In the genomic region with DNA sequence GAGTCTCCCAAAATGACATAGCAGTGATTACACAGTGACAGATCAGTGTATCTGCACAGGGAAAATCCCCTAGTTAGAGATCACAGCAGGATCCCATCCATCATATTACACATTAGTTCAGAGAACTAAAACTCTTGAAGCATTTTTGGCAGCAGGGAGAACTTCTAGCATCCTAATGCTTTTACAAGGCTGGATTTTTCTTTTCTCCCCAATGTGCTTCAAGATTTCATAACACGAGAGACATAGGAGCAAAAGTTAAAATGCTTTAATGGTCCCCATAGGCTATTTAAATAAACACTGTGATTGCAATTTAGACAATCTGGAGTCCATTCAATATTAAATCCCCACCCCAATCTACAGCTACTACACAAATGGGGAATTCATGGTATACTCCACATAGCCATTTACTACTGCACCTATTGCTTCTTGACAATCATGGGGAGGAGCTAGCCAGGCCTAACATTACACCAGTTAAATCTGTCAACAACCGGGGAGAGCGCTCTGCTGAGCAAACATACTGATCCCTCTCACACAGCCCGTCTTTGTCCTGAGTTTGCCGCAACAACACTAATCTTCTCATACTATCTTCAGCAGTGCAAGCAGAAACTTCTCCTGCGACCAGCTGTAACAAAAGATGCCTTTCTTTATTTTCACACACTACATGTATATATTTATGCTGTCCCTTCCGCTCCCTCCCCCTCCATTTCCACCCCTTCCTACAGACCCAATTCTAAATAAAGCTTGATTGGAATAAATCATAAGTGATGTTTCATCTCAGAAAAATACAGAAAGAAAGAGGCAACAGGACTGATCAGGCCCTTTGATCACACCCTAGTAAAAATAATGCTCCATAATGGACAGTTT, we compare ENCODE assay signal across 11 cellular contexts.
DNase-seq lines count a peak whose midpoint lies in the region; ATAC-seq and TF ChIP-seq lines count a peak whose summit lies in the region.
"Had no signal": no experiment of that assay in that cellular context is flagged by ENCODE, and none has a peak within 500 bp of the region (broad histone marks: within the 10 kb centered on the region; RNA-seq: fewer than 3 reads in every experiment).

No MANE protein-coding gene starts in this region.

- peaks cover 9% of the 10 kb centered on the region for H3K4me1 ChIP-seq in HAP-1

- H3K9me3 Mint-ChIP-seq in nephron = no peaks in the 10 kb centered on the region
- H3K9me3 Mint-ChIP-seq: stimulated activated naive CD8-positive, alpha-beta T cell treated with anti-CD3 and anti-CD28 coated beads, Interleukin-15, amount 100 ng/mL, for 72 hours had no signal

- peak overlapping the region; percentile 1 to 23 (median 18) for H3K4me3 Mint-ChIP-seq in nephron
- H3K4me3 Mint-ChIP-seq: stimulated activated naive CD8-positive, alpha-beta T cell treated with anti-CD3 and anti-CD28 coated beads, Interleukin-15, amount 100 ng/mL, for 72 hours had no signal

- H3K36me3 ChIP-seq in HAP-1 (replicated peaks) = no peaks in the 10 kb centered on the region

- DNase-seq in HAP-1 (ENCODE audit: low spot score in 2 of 2) (peak; percentile 83 to 92), NCI-H2227 (lab: John Stamatoyannopoulos, UW; ENCODE audit: unreplicated experiment) (peak; percentile 22), ecto neural progenitor cell (ENCODE audit: low spot score) (peak; percentile 71), foreskin fibroblast (no peak), AG08396 (ENCODE audit: low spot score) (no peak)
- DNase-seq: caudate nucleus; DMS79; stimulated activated naive CD8-positive, alpha-beta T cell treated with anti-CD3 and anti-CD28 coated beads, Interleukin-15, amount 100 ng/mL, for 72 hours had no signal

- no peaks in the 10 kb centered on the region for H3K27me3 ChIP-seq in HAP-1 (ENCODE audit: low read depth)

- no peaks in the 10 kb centered on the region for H3K27me3 Mint-ChIP-seq in nephron (ENCODE audit: low read depth)
- H3K27me3 Mint-ChIP-seq: stimulated activated naive CD8-positive, alpha-beta T cell treated with anti-CD3 and anti-CD28 coated beads, Interleukin-15, amount 100 ng/mL, for 72 hours had no signal

- no peaks in the 10 kb centered on the region for H3K36me3 Mint-ChIP-seq in nephron (ENCODE audit: low read depth)

- in situ Hi-C loops in HAP-1 (cut with MboI; ENCODE audit: low sequenced_read_pairs) = no loop called here

- ATAC-seq in GM18505 (IDR thresholded peaks at IDR 0.05; ENCODE audit: unreplicated experiment) = no peak
- no peak for ATAC-seq in GM18861 (IDR thresholded peaks at IDR 0.05; ENCODE audit: unreplicated experiment)
- ATAC-seq: stimulated activated naive CD8-positive, alpha-beta T cell treated with anti-CD3 and anti-CD28 coated beads, Interleukin-15, amount 100 ng/mL, for 72 hours had no signal

- H3K4me3 ChIP-seq in HAP-1 (no peak overlapping the region), foreskin fibroblast (ENCODE audit: low read depth in 1 of 2, low read length in 2 of 2) (no peak overlapping the region)

- no peak for TF ChIP-seq CTCF in nephron (IDR thresholded peaks at IDR 0.05; ENCODE audit: unreplicated experiment in 3 of 3)
- TF ChIP-seq CTCF in foreskin fibroblast (IDR thresholded peaks at IDR 0.05; ENCODE audit: low read depth, low read length) = no peak

- H3K27ac Mint-ChIP-seq in nephron = peak overlapping the region; percentile 9 to 82 (median 47)
- H3K27ac Mint-ChIP-seq: stimulated activated naive CD8-positive, alpha-beta T cell treated with anti-CD3 and anti-CD28 coated beads, Interleukin-15, amount 100 ng/mL, for 72 hours had no signal

- TF ChIP-seq POLR2A in GM18505 (IDR thresholded peaks at IDR 0.05; ENCODE audit: borderline replicate concordance, extremely low read depth, insufficient read depth, insufficient read length) = no peak

- no peaks in the 10 kb centered on the region for H3K9me3 ChIP-seq in HAP-1

- H3K4me1 Mint-ChIP-seq in nephron = peaks cover 31% of the 10 kb centered on the region
- H3K4me1 Mint-ChIP-seq: stimulated activated naive CD8-positive, alpha-beta T cell treated with anti-CD3 and anti-CD28 coated beads, Interleukin-15, amount 100 ng/mL, for 72 hours had no signal

Comparison
In these comparisons a context has a peak if more than half of its experiments do, and no peak if none do; other contexts are left out.
1. DNase-seq: peak in HAP-1 (2 of 2), NCI-H2227 (single experiment) and ecto neural progenitor cell (single experiment); none in foreskin fibroblast (0 of 2) and AG08396 (single experiment).